Comparison of ENCODE assay signal across 12 cellular contexts in the genomic region with DNA sequence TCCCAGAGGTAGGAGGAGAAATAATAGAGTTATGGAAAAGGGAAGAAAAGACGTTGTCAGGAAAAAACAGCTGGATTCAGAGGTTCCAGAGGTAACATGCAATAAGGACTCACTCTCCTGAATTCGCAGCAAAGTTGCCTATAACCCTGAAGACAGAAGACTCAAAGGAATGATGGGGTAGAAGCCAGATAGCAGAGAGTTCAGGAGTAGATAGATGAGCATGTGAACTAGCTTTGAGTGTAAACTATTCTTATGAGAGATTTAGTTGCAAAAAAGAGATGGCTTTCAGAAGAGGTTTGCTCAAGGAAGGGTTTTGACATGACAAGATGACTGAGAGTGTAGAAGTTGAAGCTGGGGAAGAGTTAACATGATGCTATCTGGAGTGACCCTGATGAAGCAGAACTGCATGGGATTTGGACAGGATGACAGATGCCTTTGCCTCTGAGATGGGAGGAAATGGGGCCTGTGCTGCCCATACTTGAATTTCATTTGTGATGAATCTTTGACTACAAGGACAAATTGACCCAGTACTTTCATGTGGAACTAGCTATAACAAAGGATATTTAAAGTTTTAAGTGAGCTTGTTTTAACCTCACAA.
"Had no signal": no experiment of that assay in that cellular context is flagged by ENCODE, and none has a peak within 500 bp of the region (broad histone marks: within the 10 kb centered on the region; RNA-seq: fewer than 3 reads in every experiment).

No MANE protein-coding gene starts in this region.

- H3K27ac Mint-ChIP-seq: activated CD4-positive, alpha-beta T cell treated with anti-CD3 and anti-CD28 coated beads, Interleukin-2, amount 10 ng/mL, durations not matched to agents 7 days and 5 days; effector memory CD8-positive, alpha-beta T cell; nephron; stimulated activated naive CD8-positive, alpha-beta T cell treated with anti-CD3 and anti-CD28 coated beads, Interleukin-15, amount 100 ng/mL, for 72 hours; T-helper 17 cell; type B pancreatic cell had no signal

- H3K4me1 ChIP-seq: right lobe of liver had no signal

- ATAC-seq: effector memory CD8-positive, alpha-beta T cell; stimulated activated naive CD8-positive, alpha-beta T cell treated with anti-CD3 and anti-CD28 coated beads, Interleukin-15, amount 100 ng/mL, for 72 hours; T-helper 17 cell had no signal

- H3K4me3 ChIP-seq: right lobe of liver had no signal

- H3K36me3 ChIP-seq: right lobe of liver had no signal

- H3K4me1 Mint-ChIP-seq: activated CD4-positive, alpha-beta T cell treated with anti-CD3 and anti-CD28 coated beads, Interleukin-2, amount 10 ng/mL, durations not matched to agents 7 days and 5 days; nephron; stimulated activated naive CD8-positive, alpha-beta T cell treated with anti-CD3 and anti-CD28 coated beads, Interleukin-15, amount 100 ng/mL, for 72 hours; T-helper 17 cell had no signal

- H3K27me3 Mint-ChIP-seq: activated CD4-positive, alpha-beta T cell treated with anti-CD3 and anti-CD28 coated beads, Interleukin-2, amount 10 ng/mL, durations not matched to agents 7 days and 5 days; effector memory CD8-positive, alpha-beta T cell; stimulated activated naive CD8-positive, alpha-beta T cell treated with anti-CD3 and anti-CD28 coated beads, Interleukin-15, amount 100 ng/mL, for 72 hours; T-helper 17 cell; type B pancreatic cell had no signal

- H3K9me3 ChIP-seq: right lobe of liver had no signal

- H3K9me3 Mint-ChIP-seq: activated CD4-positive, alpha-beta T cell treated with anti-CD3 and anti-CD28 coated beads, Interleukin-2, amount 10 ng/mL, durations not matched to agents 7 days and 5 days; stimulated activated naive CD8-positive, alpha-beta T cell treated with anti-CD3 and anti-CD28 coated beads, Interleukin-15, amount 100 ng/mL, for 72 hours had no signal

- H3K36me3 Mint-ChIP-seq: type B pancreatic cell had no signal

- DNase-seq: activated CD4-positive, alpha-beta T cell treated with anti-CD3 and anti-CD28 coated beads, Interleukin-2, amount 10 ng/mL, durations not matched to agents 7 days and 5 days; activated CD8-positive, alpha-beta memory T cell treated with anti-CD3 and anti-CD28 coated beads, Interleukin-2, amount 50 U/mL, for 48 hours; activated naive CD4-positive, alpha-beta T cell; anterior cingulate cortex; effector memory CD8-positive, alpha-beta T cell; hippocampal formation; occipital lobe; right lobe of liver; stimulated activated naive CD8-positive, alpha-beta T cell treated with anti-CD3 and anti-CD28 coated beads, Interleukin-15, amount 100 ng/mL, for 72 hours; T-helper 17 cell had no signal

- H3K27ac ChIP-seq: right lobe of liver had no signal

- H3K4me3 Mint-ChIP-seq: activated CD4-positive, alpha-beta T cell treated with anti-CD3 and anti-CD28 coated beads, Interleukin-2, amount 10 ng/mL, durations not matched to agents 7 days and 5 days; effector memory CD8-positive, alpha-beta T cell; nephron; stimulated activated naive CD8-positive, alpha-beta T cell treated with anti-CD3 and anti-CD28 coated beads, Interleukin-15, amount 100 ng/mL, for 72 hours; type B pancreatic cell had no signal
